ENCODE assay signal across 31 cellular contexts in the genomic region with DNA sequence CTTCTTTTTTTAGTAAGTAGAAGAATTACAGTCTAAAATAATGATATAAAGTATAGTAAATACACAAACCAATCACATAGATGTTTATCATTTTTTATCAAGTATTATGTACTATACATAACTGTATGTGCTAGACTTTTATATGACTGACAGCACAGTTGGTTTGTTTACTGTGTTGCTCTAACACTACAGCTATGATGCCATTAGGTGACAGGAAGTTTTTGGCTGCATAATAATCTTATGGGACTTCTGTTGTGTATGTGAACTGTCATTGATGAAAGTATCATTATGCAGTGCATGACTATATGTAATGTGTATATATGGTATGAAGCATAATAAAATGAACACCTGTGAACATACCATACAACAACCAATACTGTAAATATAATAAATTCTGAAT.
"Had no signal": no experiment of that assay in that cellular context is flagged by ENCODE, and none has a peak within 500 bp of the region (broad histone marks: within the 10 kb centered on the region; RNA-seq: fewer than 3 reads in every experiment).

No MANE protein-coding gene starts in this region.

- H3K9me3 ChIP-seq: ascending aorta, breast epithelium, esophagus muscularis mucosa, gastrocnemius medialis had no signal

- ATAC-seq: activated CD4-positive, alpha-beta T cell treated with anti-CD3 and anti-CD28 coated beads for 36 hours; activated CD8-positive, alpha-beta memory T cell treated with anti-CD3 and anti-CD28 coated beads, Interleukin-2, amount 10 ng/mL, durations not matched to agents 7 days and 5 days; activated CD8-positive, alpha-beta T cell treated with anti-CD3 and anti-CD28 coated beads, Interleukin-2, amount 10 ng/mL, durations not matched to agents 7 days and 5 days; activated naive CD4-positive, alpha-beta T cell treated with anti-CD3 and anti-CD28 coated beads, Interleukin-2, amount 50 U/mL, for 72 hours; foreskin keratinocyte; gastrocnemius medialis had no signal

- H3K27me3 ChIP-seq: ascending aorta, breast epithelium, cardiac muscle cell, dorsolateral prefrontal cortex, esophagus muscularis mucosa, foreskin keratinocyte, gastrocnemius medialis had no signal

- H3K36me3 Mint-ChIP-seq: activated CD4-positive, alpha-beta memory T cell treated with anti-CD3 and anti-CD28 coated beads for 36 hours; activated CD8-positive, alpha-beta memory T cell treated with anti-CD3 and anti-CD28 coated beads, Interleukin-2, amount 10 ng/mL, durations not matched to agents 7 days and 5 days had no signal

- H3K27ac ChIP-seq: ascending aorta, breast epithelium, cardiac muscle cell, coronary artery, dorsolateral prefrontal cortex, esophagus muscularis mucosa, foreskin keratinocyte, gastrocnemius medialis had no signal

- H3K4me3 ChIP-seq: ascending aorta, breast epithelium, cardiac muscle cell, coronary artery, dorsolateral prefrontal cortex, esophagus muscularis mucosa, gastrocnemius medialis had no signal

- H3K9me3 Mint-ChIP-seq: activated CD4-positive, alpha-beta memory T cell treated with anti-CD3 and anti-CD28 coated beads for 36 hours; activated CD4-positive, alpha-beta T cell treated with anti-CD3 and anti-CD28 coated beads, Interleukin-2, amount 10 ng/mL, durations not matched to agents 24 days and 14 days; activated naive CD4-positive, alpha-beta T cell treated with anti-CD3 and anti-CD28 coated beads, Interleukin-2, amount 10 ng/mL, durations not matched to agents 7 days and 5 days; activated naive CD8-positive, alpha-beta T cell treated with anti-CD3 and anti-CD28 coated beads, Interleukin-2, amount 10 ng/mL, durations not matched to agents 7 days and 5 days; activated T-helper 1 cell treated with anti-CD3 and anti-CD28 coated beads, Interleukin-12 subunit alpha, Interleukin-12 subunit beta, Interleukin-2, Interleukin-4 antibody, amounts not matched to agents 30 ng/mL and 10 ng/mL and 1 ng/mL, durations not matched to agents 14 hours and 24 hours and 36 hours; brain; dendritic cell treated with granulocyte-macrophage colony-stimulating factor and Interleukin-4, amounts not matched to agents 40 ng/mL and 50 ng/mL, for 4 days had no signal

- DNase-seq: activated CD4-positive, alpha-beta memory T cell treated with anti-CD3 and anti-CD28 coated beads for 36 hours; activated CD4-positive, alpha-beta T cell treated with anti-CD3 and anti-CD28 coated beads for 36 hours; activated CD4-positive, alpha-beta T cell treated with anti-CD3 and anti-CD28 coated beads, Interleukin-2, amount 10 ng/mL, durations not matched to agents 24 days and 14 days; activated CD4-positive, CD25-positive, alpha-beta regulatory T cell; activated CD4-positive, CD25-positive, alpha-beta regulatory T cell treated with anti-CD3 and anti-CD28 coated beads, Interleukin-2, amount 50 U/mL, for 72 hours; activated CD8-positive, alpha-beta memory T cell treated with anti-CD3 and anti-CD28 coated beads, Interleukin-2, amount 10 ng/mL, durations not matched to agents 7 days and 5 days; activated CD8-positive, alpha-beta memory T cell treated with anti-CD3 and anti-CD28 coated beads, Interleukin-2, amount 50 U/mL, for 4 hours; activated CD8-positive, alpha-beta T cell treated with anti-CD3 and anti-CD28 coated beads, Interleukin-2, amount 10 ng/mL, durations not matched to agents 7 days and 5 days; activated gamma-delta T cell; activated naive CD4-positive, alpha-beta T cell; activated naive CD4-positive, alpha-beta T cell treated with anti-CD3 and anti-CD28 coated beads, Interleukin-2, amount 10 ng/mL, durations not matched to agents 7 days and 5 days; activated naive CD8-positive, alpha-beta T cell treated with anti-CD3 and anti-CD28 coated beads, Interleukin-2, amount 10 ng/mL, durations not matched to agents 7 days and 5 days; activated T-cell treated with anti-CD3 and anti-CD28 coated beads, Interleukin-2, amount 50 U/mL, for 1 hour; activated T-cell treated with anti-CD3 and anti-CD28 coated beads, Interleukin-2, amount 50 U/mL, for 48 hours; central memory CD4-positive, alpha-beta T cell; dorsolateral prefrontal cortex; effector memory CD4-positive, alpha-beta T cell; erythroblast; foreskin keratinocyte; gastrocnemius medialis; glutamatergic neuron; T-helper 2 cell had no signal

- H3K4me1 ChIP-seq: breast epithelium had no signal

- H3K27ac Mint-ChIP-seq: activated CD4-positive, alpha-beta memory T cell treated with anti-CD3 and anti-CD28 coated beads for 36 hours; activated CD4-positive, alpha-beta T cell treated with anti-CD3 and anti-CD28 coated beads for 36 hours; activated CD4-positive, alpha-beta T cell treated with anti-CD3 and anti-CD28 coated beads, Interleukin-2, amount 10 ng/mL, durations not matched to agents 24 days and 14 days; activated CD8-positive, alpha-beta memory T cell treated with anti-CD3 and anti-CD28 coated beads, Interleukin-2, amount 10 ng/mL, durations not matched to agents 7 days and 5 days; activated CD8-positive, alpha-beta T cell treated with anti-CD3 and anti-CD28 coated beads, Interleukin-2, amount 10 ng/mL, durations not matched to agents 7 days and 5 days; activated naive CD4-positive, alpha-beta T cell treated with anti-CD3 and anti-CD28 coated beads, Interleukin-2, amount 10 ng/mL, durations not matched to agents 7 days and 5 days; activated naive CD4-positive, alpha-beta T cell treated with anti-CD3 and anti-CD28 coated beads, Interleukin-2, amount 50 U/mL, for 72 hours; activated naive CD8-positive, alpha-beta T cell treated with anti-CD3 and anti-CD28 coated beads, Interleukin-2, amount 10 ng/mL, durations not matched to agents 7 days and 5 days; activated T-helper 1 cell treated with anti-CD3 and anti-CD28 coated beads, Interleukin-12 subunit alpha, Interleukin-12 subunit beta, Interleukin-2, Interleukin-4 antibody, amounts not matched to agents 30 ng/mL and 10 ng/mL and 1 ng/mL, durations not matched to agents 14 hours and 24 hours and 36 hours; brain; dendritic cell treated with granulocyte-macrophage colony-stimulating factor and Interleukin-4, amounts not matched to agents 40 ng/mL and 50 ng/mL, for 4 days had no signal

- H3K4me3 Mint-ChIP-seq: activated CD4-positive, alpha-beta memory T cell treated with anti-CD3 and anti-CD28 coated beads for 36 hours; activated CD4-positive, alpha-beta T cell treated with anti-CD3 and anti-CD28 coated beads for 36 hours; activated CD4-positive, alpha-beta T cell treated with anti-CD3 and anti-CD28 coated beads, Interleukin-2, amount 10 ng/mL, durations not matched to agents 24 days and 14 days; activated CD8-positive, alpha-beta memory T cell treated with anti-CD3 and anti-CD28 coated beads, Interleukin-2, amount 10 ng/mL, durations not matched to agents 7 days and 5 days; activated CD8-positive, alpha-beta T cell treated with anti-CD3 and anti-CD28 coated beads, Interleukin-2, amount 10 ng/mL, durations not matched to agents 7 days and 5 days; activated naive CD4-positive, alpha-beta T cell treated with anti-CD3 and anti-CD28 coated beads, Interleukin-2, amount 10 ng/mL, durations not matched to agents 7 days and 5 days; activated naive CD8-positive, alpha-beta T cell treated with anti-CD3 and anti-CD28 coated beads, Interleukin-2, amount 10 ng/mL, durations not matched to agents 7 days and 5 days; activated T-helper 1 cell treated with anti-CD3 and anti-CD28 coated beads, Interleukin-12 subunit alpha, Interleukin-12 subunit beta, Interleukin-2, Interleukin-4 antibody, amounts not matched to agents 30 ng/mL and 10 ng/mL and 1 ng/mL, durations not matched to agents 14 hours and 24 hours and 36 hours; brain; dendritic cell treated with granulocyte-macrophage colony-stimulating factor and Interleukin-4, amounts not matched to agents 40 ng/mL and 50 ng/mL, for 4 days had no signal

- H3K27me3 Mint-ChIP-seq: activated CD4-positive, alpha-beta memory T cell treated with anti-CD3 and anti-CD28 coated beads for 36 hours; activated CD4-positive, alpha-beta T cell treated with anti-CD3 and anti-CD28 coated beads for 36 hours; activated CD4-positive, alpha-beta T cell treated with anti-CD3 and anti-CD28 coated beads, Interleukin-2, amount 10 ng/mL, durations not matched to agents 24 days and 14 days; activated CD8-positive, alpha-beta memory T cell treated with anti-CD3 and anti-CD28 coated beads, Interleukin-2, amount 10 ng/mL, durations not matched to agents 7 days and 5 days; activated naive CD4-positive, alpha-beta T cell treated with anti-CD3 and anti-CD28 coated beads, Interleukin-2, amount 10 ng/mL, durations not matched to agents 7 days and 5 days; activated naive CD8-positive, alpha-beta T cell treated with anti-CD3 and anti-CD28 coated beads, Interleukin-2, amount 10 ng/mL, durations not matched to agents 7 days and 5 days; brain; dendritic cell treated with granulocyte-macrophage colony-stimulating factor and Interleukin-4, amounts not matched to agents 40 ng/mL and 50 ng/mL, for 4 days had no signal
